In the genomic region with DNA sequence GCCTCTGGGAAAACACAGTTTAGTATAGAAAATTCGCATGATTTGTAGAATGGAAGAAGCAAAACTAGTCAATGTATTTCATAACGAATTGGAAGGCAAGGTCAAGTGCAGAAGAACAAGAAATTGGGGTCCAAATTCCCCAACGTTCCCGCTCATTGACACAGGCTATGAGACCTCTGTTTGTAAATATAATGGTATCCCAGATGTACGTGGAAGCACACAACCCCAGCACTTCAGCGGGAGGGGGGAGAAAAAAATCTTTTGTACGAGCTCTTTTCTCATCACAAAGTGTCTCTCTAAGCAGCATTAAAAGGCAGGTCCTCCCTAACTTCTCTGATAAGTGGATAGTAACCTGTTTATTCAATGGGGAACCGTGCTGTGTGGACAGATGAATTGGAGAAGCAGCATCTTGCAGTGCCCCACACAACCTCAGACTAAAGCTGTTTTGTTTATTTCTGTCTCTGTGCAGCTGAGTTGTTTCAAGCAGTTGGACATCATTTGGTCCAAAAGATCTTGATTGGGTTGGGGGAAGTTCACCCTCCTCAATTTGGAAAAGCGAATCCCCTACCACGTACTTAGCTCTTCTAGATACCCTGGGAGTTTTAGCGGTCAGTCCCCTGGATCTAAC, we compare ENCODE assay signal across 8 cellular contexts. TPM values are rescaled to one million over a fixed set of nuclear protein-coding genes. Genes with fewer than 3 reads are reported as not detected.
DNase-seq lines count a peak whose midpoint lies in the region; ATAC-seq lines count a peak whose summit lies in the region.

No MANE protein-coding gene starts in this region.

- peaks cover 18% of the 10 kb centered on the region for H3K27me3 Mint-ChIP-seq in activated CD8-positive, alpha-beta memory T cell treated with anti-CD3 and anti-CD28 coated beads, Interleukin-2, amount 10 ng/mL, durations not matched to agents 7 days and 5 days
- H3K27me3 Mint-ChIP-seq in activated T-helper 1 cell treated with anti-CD3 and anti-CD28 coated beads, Interleukin-12 subunit alpha, Interleukin-12 subunit beta, Interleukin-2, Interleukin-4 antibody, amounts not matched to agents 30 ng/mL and 10 ng/mL and 1 ng/mL, durations not matched to agents 14 hours and 24 hours and 36 hours (ENCODE audit: insufficient read depth), result peaks cover 8% of the 10 kb centered on the region

- intact Hi-C loops in activated T-helper 1 cell treated with anti-CD3 and anti-CD28 coated beads, Interleukin-12 subunit alpha, Interleukin-12 subunit beta, Interleukin-2, Interleukin-4 antibody, amounts not matched to agents 30 ng/mL and 10 ng/mL and 1 ng/mL, durations not matched to agents 14 hours and 24 hours and 36 hours (cut with micrococcal nuclease), result loop anchor here (5.0 kb wide), 3 partner anchors 76 to 341 kb away; partner anchors contain the start of gene NDUFC2

- DNase-seq in activated CD8-positive, alpha-beta memory T cell treated with anti-CD3 and anti-CD28 coated beads, Interleukin-2, amount 10 ng/mL, durations not matched to agents 7 days and 5 days, result no peak
- no peak for DNase-seq in activated CD8-positive, alpha-beta memory T cell treated with anti-CD3 and anti-CD28 coated beads, Interleukin-2, amount 50 U/mL, for 48 hours
- no peak for DNase-seq in activated T-helper 1 cell treated with anti-CD3 and anti-CD28 coated beads, Interleukin-12 subunit alpha, Interleukin-12 subunit beta, Interleukin-2, Interleukin-4 antibody, amounts not matched to agents 30 ng/mL and 10 ng/mL and 1 ng/mL, durations not matched to agents 14 hours and 24 hours and 36 hours (ENCODE audit: low spot score)
- DNase-seq in inferior parietal cortex (ENCODE audit: extremely low spot score) (peak; percentile 61), germinal center (ENCODE audit: low spot score) (no peak), RPMI8226 (no peak), amniotic stem cell (lab: John Stamatoyannopoulos, UW) (no peak)

- H3K27ac Mint-ChIP-seq in activated CD8-positive, alpha-beta memory T cell treated with anti-CD3 and anti-CD28 coated beads, Interleukin-2, amount 10 ng/mL, durations not matched to agents 7 days and 5 days, result peak overlapping the region; percentile 68
- peak overlapping the region; percentile 72 for H3K27ac Mint-ChIP-seq in activated T-helper 1 cell treated with anti-CD3 and anti-CD28 coated beads, Interleukin-12 subunit alpha, Interleukin-12 subunit beta, Interleukin-2, Interleukin-4 antibody, amounts not matched to agents 30 ng/mL and 10 ng/mL and 1 ng/mL, durations not matched to agents 14 hours and 24 hours and 36 hours

- H3K4me1 Mint-ChIP-seq in activated CD8-positive, alpha-beta memory T cell treated with anti-CD3 and anti-CD28 coated beads, Interleukin-2, amount 10 ng/mL, durations not matched to agents 7 days and 5 days, result peaks cover 45% of the 10 kb centered on the region
- H3K4me1 Mint-ChIP-seq in activated T-helper 1 cell treated with anti-CD3 and anti-CD28 coated beads, Interleukin-12 subunit alpha, Interleukin-12 subunit beta, Interleukin-2, Interleukin-4 antibody, amounts not matched to agents 30 ng/mL and 10 ng/mL and 1 ng/mL, durations not matched to agents 14 hours and 24 hours and 36 hours (ENCODE audit: low read depth), result peaks cover 51% of the 10 kb centered on the region

- ATAC-seq in activated CD8-positive, alpha-beta memory T cell treated with anti-CD3 and anti-CD28 coated beads, Interleukin-2, amount 10 ng/mL, durations not matched to agents 7 days and 5 days, result no peak

- CTCF ChIA-PET in activated CD8-positive, alpha-beta memory T cell treated with anti-CD3 and anti-CD28 coated beads, Interleukin-2, amount 10 ng/mL, durations not matched to agents 7 days and 5 days (lab: Charles Lee), result interaction anchor here (0.9 to 9.4 kb wide), 16 partner anchors 9 to 190 kb away, joined by 3 to 115 read pairs (median 6); partner anchors contain the start of gene NARS2

- H3K4me3 Mint-ChIP-seq in activated CD8-positive, alpha-beta memory T cell treated with anti-CD3 and anti-CD28 coated beads, Interleukin-2, amount 10 ng/mL, durations not matched to agents 7 days and 5 days, result peak overlapping the region; percentile 77
- H3K4me3 Mint-ChIP-seq in activated T-helper 1 cell treated with anti-CD3 and anti-CD28 coated beads, Interleukin-12 subunit alpha, Interleukin-12 subunit beta, Interleukin-2, Interleukin-4 antibody, amounts not matched to agents 30 ng/mL and 10 ng/mL and 1 ng/mL, durations not matched to agents 14 hours and 24 hours and 36 hours, result peak overlapping the region; percentile 86

- H3K36me3 Mint-ChIP-seq in activated CD8-positive, alpha-beta memory T cell treated with anti-CD3 and anti-CD28 coated beads, Interleukin-2, amount 10 ng/mL, durations not matched to agents 7 days and 5 days, result peaks cover 2% of the 10 kb centered on the region
- H3K36me3 Mint-ChIP-seq in activated T-helper 1 cell treated with anti-CD3 and anti-CD28 coated beads, Interleukin-12 subunit alpha, Interleukin-12 subunit beta, Interleukin-2, Interleukin-4 antibody, amounts not matched to agents 30 ng/mL and 10 ng/mL and 1 ng/mL, durations not matched to agents 14 hours and 24 hours and 36 hours (ENCODE audit: low read depth), result peaks cover 4% of the 10 kb centered on the region

- H3K9me3 Mint-ChIP-seq in activated CD8-positive, alpha-beta memory T cell treated with anti-CD3 and anti-CD28 coated beads, Interleukin-2, amount 10 ng/mL, durations not matched to agents 7 days and 5 days (ENCODE audit: low read depth), result no peaks in the 10 kb centered on the region
- H3K9me3 Mint-ChIP-seq in activated T-helper 1 cell treated with anti-CD3 and anti-CD28 coated beads, Interleukin-12 subunit alpha, Interleukin-12 subunit beta, Interleukin-2, Interleukin-4 antibody, amounts not matched to agents 30 ng/mL and 10 ng/mL and 1 ng/mL, durations not matched to agents 14 hours and 24 hours and 36 hours, result no peaks in the 10 kb centered on the region

- peak overlapping the region; percentile 77 for H3K27ac ChIP-seq in temporal lobe (ENCODE audit: low read depth, low read length)

RNA-seq across cellular contexts. Expression of gene GAB2, which starts 1.1 kb away (rescaled TPM):
- 10 to 100 TPM; 23.8 to 29.9 TPM for total RNA-seq in activated CD8-positive, alpha-beta memory T cell treated with anti-CD3 and anti-CD28 coated beads, Interleukin-2, amount 10 ng/mL, durations not matched to agents 7 days and 5 days
- 15.9 and 16.0 TPM in 2 replicates for total RNA-seq in activated T-helper 1 cell treated with anti-CD3 and anti-CD28 coated beads, Interleukin-12 subunit alpha, Interleukin-12 subunit beta, Interleukin-2, Interleukin-4 antibody, amounts not matched to agents 30 ng/mL and 10 ng/mL and 1 ng/mL, durations not matched to agents 14 hours and 24 hours and 36 hours
- total RNA-seq in temporal lobe, result 19.9 TPM
